In the genomic region with DNA sequence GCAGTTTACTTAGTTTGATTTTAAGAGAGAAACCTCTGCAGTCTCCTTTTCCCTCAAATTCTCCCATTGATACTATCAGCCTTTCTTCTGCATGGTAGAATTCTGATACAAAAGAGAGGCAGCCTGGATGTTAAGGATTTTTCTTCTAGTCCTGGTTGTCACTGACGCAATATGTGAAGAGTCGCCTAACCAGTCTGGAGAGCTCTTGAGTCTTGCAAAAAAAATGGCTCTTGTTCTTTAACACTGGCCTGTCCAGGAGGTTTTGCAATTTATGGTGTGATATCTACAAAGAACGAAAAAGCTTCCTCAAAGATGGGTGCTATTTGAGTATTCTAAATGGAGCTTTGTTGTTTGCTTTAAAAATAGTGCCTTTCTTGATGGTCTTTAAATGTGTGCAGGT, we compare ENCODE assay signal across 20 cellular contexts. TPM values are rescaled to one million over a fixed set of nuclear protein-coding genes. Genes with fewer than 3 reads are reported as not detected.
DNase-seq lines count a peak whose midpoint lies in the region; ATAC-seq, FAIRE-seq and TF ChIP-seq lines count a peak whose summit lies in the region.
"Had no signal": no experiment of that assay in that cellular context is flagged by ENCODE, and none has a peak within 500 bp of the region (broad histone marks: within the 10 kb centered on the region; RNA-seq: fewer than 3 reads in every experiment).

No MANE protein-coding gene starts in this region.

- H3K4me3 Mint-ChIP-seq in mesothelial cell of epicardium, result no peak overlapping the region
- H3K4me3 Mint-ChIP-seq in activated CD8-positive, alpha-beta T cell treated with anti-CD3 and anti-CD28 coated beads for 36 hours, result no peak overlapping the region
- H3K4me3 Mint-ChIP-seq: stimulated activated naive B cell treated with anti-CD40 and anti-IgM and Interleukin-4, amounts not matched to agents 10 μg/mL and 1 μg/mL and 100 μg/mL, for 72 hours had no signal

- H3K4me1 Mint-ChIP-seq in mesothelial cell of epicardium, result peaks cover 18% of the 10 kb centered on the region
- H3K4me1 Mint-ChIP-seq in activated CD8-positive, alpha-beta T cell treated with anti-CD3 and anti-CD28 coated beads for 36 hours (ENCODE audit: low read depth), result peaks cover 7% of the 10 kb centered on the region

- peaks cover 5% of the 10 kb centered on the region for H3K36me3 Mint-ChIP-seq in mesothelial cell of epicardium
- peaks cover 16% of the 10 kb centered on the region for H3K36me3 Mint-ChIP-seq in activated CD8-positive, alpha-beta T cell treated with anti-CD3 and anti-CD28 coated beads for 36 hours (ENCODE audit: low read depth)

- no peak for FAIRE-seq in bronchial epithelial cell (lab: Jason Lieb, UNC)

- intact Hi-C loops in activated CD8-positive, alpha-beta T cell treated with anti-CD3 and anti-CD28 coated beads for 36 hours (cut with micrococcal nuclease), result no loop called here

- ATAC-seq in activated CD8-positive, alpha-beta T cell treated with anti-CD3 and anti-CD28 coated beads for 36 hours, result no peak
- no peak for ATAC-seq in HG02884 (IDR thresholded peaks at IDR 0.05; ENCODE audit: unreplicated experiment)
- ATAC-seq: left cardiac atrium; Right ventricle myocardium inferior; stimulated activated naive B cell treated with anti-CD40 and anti-IgM and Interleukin-4, amounts not matched to agents 10 μg/mL and 1 μg/mL and 100 μg/mL, for 72 hours had no signal

- H3K27me3 Mint-ChIP-seq in mesothelial cell of epicardium (ENCODE audit: low read depth), result no peaks in the 10 kb centered on the region
- H3K27me3 Mint-ChIP-seq in activated CD8-positive, alpha-beta T cell treated with anti-CD3 and anti-CD28 coated beads for 36 hours, result no peaks in the 10 kb centered on the region
- H3K27me3 Mint-ChIP-seq: stimulated activated naive B cell treated with anti-CD40 and anti-IgM and Interleukin-4, amounts not matched to agents 10 μg/mL and 1 μg/mL and 100 μg/mL, for 72 hours had no signal

- peak overlapping the region; percentile 41 for H3K27ac Mint-ChIP-seq in mesothelial cell of epicardium
- H3K27ac Mint-ChIP-seq in activated CD8-positive, alpha-beta T cell treated with anti-CD3 and anti-CD28 coated beads for 36 hours, result no peak overlapping the region
- H3K27ac Mint-ChIP-seq: stimulated activated naive B cell treated with anti-CD40 and anti-IgM and Interleukin-4, amounts not matched to agents 10 μg/mL and 1 μg/mL and 100 μg/mL, for 72 hours had no signal

- CTCF ChIA-PET in activated CD8-positive, alpha-beta T cell treated with anti-CD3 and anti-CD28 coated beads for 36 hours (lab: Charles Lee), result interaction anchor here (1.1 kb wide), 1 partner anchor 27 kb away, joined by 3 read pairs; no protein-coding TSS in a partner anchor

- DNase-seq in ELF-1 (ENCODE audit: low read depth, low spot score) (peak; percentile 41), NCI-H2029 (lab: John Stamatoyannopoulos, UW) (peak; percentile 15), bronchial epithelial cell (ENCODE audit: low read depth) (peak; percentile 78), mesothelial cell of epicardium (ENCODE audit: low spot score in 2 of 2, unreplicated experiment in 2 of 2) (no peak), LoVo (ENCODE audit: low spot score) (no peak), Kasumi-1 (lab: John Stamatoyannopoulos, UW) (no peak)
- no peak for DNase-seq in activated CD8-positive, alpha-beta T cell treated with anti-CD3 and anti-CD28 coated beads for 36 hours
- DNase-seq: activated gamma-delta T cell treated with Interleukin-2 at 50 U/mL for 16 hours; activated T-cell treated with anti-CD3 and anti-CD28 coated beads for 4 hours; amniotic stem cell; COR-L47; H7; left cardiac atrium; NCI-H1694; stimulated activated naive B cell treated with anti-CD40 and anti-IgM and Interleukin-4, amounts not matched to agents 10 μg/mL and 1 μg/mL and 100 μg/mL, for 72 hours; tibial artery had no signal

- H3K36me3 ChIP-seq in bronchial epithelial cell (ENCODE audit: control insufficient read depth, insufficient read depth, low read length), result no peaks in the 10 kb centered on the region
- H3K36me3 ChIP-seq: right atrium auricular region, tibial artery had no signal

- H3K27me3 ChIP-seq in bronchial epithelial cell (ENCODE audit: control insufficient read depth, insufficient read depth, low read length), result no peaks in the 10 kb centered on the region
- H3K27me3 ChIP-seq: esophagus muscularis mucosa, right atrium auricular region, tibial artery had no signal

- no peaks in the 10 kb centered on the region for H3K9me3 Mint-ChIP-seq in mesothelial cell of epicardium
- no peaks in the 10 kb centered on the region for H3K9me3 Mint-ChIP-seq in activated CD8-positive, alpha-beta T cell treated with anti-CD3 and anti-CD28 coated beads for 36 hours
- H3K9me3 Mint-ChIP-seq: stimulated activated naive B cell treated with anti-CD40 and anti-IgM and Interleukin-4, amounts not matched to agents 10 μg/mL and 1 μg/mL and 100 μg/mL, for 72 hours had no signal

- H3K4me3 ChIP-seq in bronchial epithelial cell (ENCODE audit: low read depth, low read length), result no peak overlapping the region
- H3K4me3 ChIP-seq: esophagus muscularis mucosa, right atrium auricular region, tibial artery had no signal

- POLR2A ChIA-PET in activated CD8-positive, alpha-beta T cell treated with anti-CD3 and anti-CD28 coated beads for 36 hours (lab: Charles Lee), result no interaction called here

- TF ChIP-seq CTCF in bronchial epithelial cell (IDR thresholded peaks at IDR 0.05; ENCODE audit: insufficient read depth, low read length, severe bottlenecking) (no peak), mesothelial cell of epicardium (IDR thresholded peaks at IDR 0.05; ENCODE audit: unreplicated experiment) (no peak)
- no peak for TF ChIP-seq CTCF in activated CD8-positive, alpha-beta T cell treated with anti-CD3 and anti-CD28 coated beads for 36 hours (IDR thresholded peaks at IDR 0.05)

RNA-seq across cellular contexts. Expression of a gene that starts 28.9 kb away (rescaled TPM):
- 11.8 and 13.7 TPM in 2 replicates for total RNA-seq in bronchial epithelial cell
- total RNA-seq in mesothelial cell of epicardium, result 18.2 to 20.3 TPM (median 18.4 TPM) in 3 replicates
- total RNA-seq in activated CD8-positive, alpha-beta T cell treated with anti-CD3 and anti-CD28 coated beads for 36 hours, result 10 to 100 TPM; 26.0 to 28.6 TPM

Comparison
In these comparisons a context has a peak if more than half of its experiments do, and no peak if none do; other contexts are left out.
1. DNase-seq: peak in ELF-1 (single experiment), NCI-H2029 (single experiment) and bronchial epithelial cell (single experiment); none in mesothelial cell of epicardium (0 of 2), LoVo (single experiment), activated CD8-positive, alpha-beta T cell treated with anti-CD3 and anti-CD28 coated beads for 36 hours (single experiment) and Kasumi-1 (0 of 2).